ENCODE assay signal across 14 cellular contexts in genomic region chr10:103620891-103621777, GRCh38.
DNase-seq lines count a peak whose midpoint lies in the region; ATAC-seq and TF ChIP-seq lines count a peak whose summit lies in the region.
"Had no signal": no experiment of that assay in that cellular context is flagged by ENCODE, and none has a peak within 500 bp of the region (broad histone marks: within the 10 kb centered on the region; RNA-seq: fewer than 3 reads in every experiment).

No MANE protein-coding gene starts in this region.

- H3K4me1 Mint-ChIP-seq in T-helper 17 cell (peaks cover 5% of the 10 kb centered on the region), natural killer cell (no peaks in the 10 kb centered on the region)
- H3K4me1 Mint-ChIP-seq: stimulated activated naive B cell treated with anti-CD40 and anti-IgM and Interleukin-4, amounts not matched to agents 10 μg/mL and 1 μg/mL and 100 μg/mL, for 72 hours had no signal

- no peaks in the 10 kb centered on the region for H3K27me3 Mint-ChIP-seq in T-helper 17 cell
- H3K27me3 Mint-ChIP-seq in natural killer cell (ENCODE audit: low read depth in 2 of 2) = no peaks in the 10 kb centered on the region
- H3K27me3 Mint-ChIP-seq: stimulated activated naive B cell treated with anti-CD40 and anti-IgM and Interleukin-4, amounts not matched to agents 10 μg/mL and 1 μg/mL and 100 μg/mL, for 72 hours had no signal

- intact Hi-C loops in esophagus squamous epithelium (cut with DNase I) (no loop called here), natural killer cell (cut with micrococcal nuclease) (no loop called here)

- no peaks in the 10 kb centered on the region for H3K27me3 ChIP-seq in esophagus squamous epithelium
- H3K27me3 ChIP-seq: left lung, SJCRH30 had no signal

- H3K36me3 ChIP-seq in esophagus squamous epithelium = peaks cover 15 to 100% (median 45%) of the 10 kb centered on the region in 3 donors
- H3K36me3 ChIP-seq: SJCRH30 had no signal

- peak overlapping the region in 3 of 4 donors; percentile 68 to 75 (median 72) for H3K27ac ChIP-seq in esophagus squamous epithelium
- H3K27ac ChIP-seq in skin epidermis = peak overlapping the region in 14 of 21 experiments; percentile 4 to 77 (median 49)
- H3K27ac ChIP-seq: SJCRH30 had no signal

- DNase-seq in Ammon's horn (ENCODE audit: low spot score) (peak; percentile 55), T-helper 17 cell (no peak), esophagus squamous epithelium (lab: John Stamatoyannopoulos, UW) (no peak), natural killer cell (no peak), DMS53 (lab: John Stamatoyannopoulos, UW) (no peak), NCI-H2227 treated with DMSO at 0.1 percent for 48 hours (lab: John Stamatoyannopoulos, UW) (no peak)
- DNase-seq in activated naive CD4-positive, alpha-beta T cell treated with Interleukin-2 at 50 U/mL for 16 hours = no peak
- DNase-seq: activated CD8-positive, alpha-beta memory T cell treated with anti-CD3 and anti-CD28 coated beads for 24 hours; NCI-H1048; NCI-H526 treated with DMSO at 0.1 percent for 48 hours; SJCRH30; stimulated activated naive B cell treated with anti-CD40 and anti-IgM and Interleukin-4, amounts not matched to agents 10 μg/mL and 1 μg/mL and 100 μg/mL, for 72 hours had no signal

- no peaks in the 10 kb centered on the region for H3K9me3 Mint-ChIP-seq in natural killer cell
- H3K9me3 Mint-ChIP-seq: stimulated activated naive B cell treated with anti-CD40 and anti-IgM and Interleukin-4, amounts not matched to agents 10 μg/mL and 1 μg/mL and 100 μg/mL, for 72 hours had no signal

- peaks cover 14 to 84% (median 55%) of the 10 kb centered on the region in 3 donors for H3K4me1 ChIP-seq in esophagus squamous epithelium

- 84 to 88% methylated on average over 9 to 11 of the region's 15 CpGs for WGBS in esophagus squamous epithelium, 2 donors

- TF ChIP-seq POLR2A in esophagus squamous epithelium (IDR thresholded peaks at IDR 0.05) = no peak

- TF ChIP-seq CTCF in esophagus squamous epithelium (IDR thresholded peaks at IDR 0.05) = no peak
- TF ChIP-seq CTCF in natural killer cell (IDR thresholded peaks at IDR 0.05) = no peak

- peak overlapping the region; percentile 44 for H3K4me3 Mint-ChIP-seq in T-helper 17 cell
- H3K4me3 Mint-ChIP-seq in natural killer cell = no peak overlapping the region
- H3K4me3 Mint-ChIP-seq: stimulated activated naive B cell treated with anti-CD40 and anti-IgM and Interleukin-4, amounts not matched to agents 10 μg/mL and 1 μg/mL and 100 μg/mL, for 72 hours had no signal

- no peak for ATAC-seq in T-helper 17 cell
- no peak for ATAC-seq in natural killer cell
- ATAC-seq: stimulated activated naive B cell treated with anti-CD40 and anti-IgM and Interleukin-4, amounts not matched to agents 10 μg/mL and 1 μg/mL and 100 μg/mL, for 72 hours had no signal

- H3K9me3 ChIP-seq in T-helper 17 cell (ENCODE audit: control insufficient read depth, low read length, poor library complexity, severe bottlenecking) = no peaks in the 10 kb centered on the region
- no peaks in the 10 kb centered on the region for H3K9me3 ChIP-seq in esophagus squamous epithelium
- H3K9me3 ChIP-seq: left lung, SJCRH30 had no signal

- no peak overlapping the region for H3K4me3 ChIP-seq in esophagus squamous epithelium
- H3K4me3 ChIP-seq in skin epidermis = no peak overlapping the region
- H3K4me3 ChIP-seq: left lung, SJCRH30 had no signal

- H3K36me3 Mint-ChIP-seq in T-helper 17 cell (ENCODE audit: low read depth) (peaks cover 4% of the 10 kb centered on the region), natural killer cell (no peaks in the 10 kb centered on the region)

- H3K27ac Mint-ChIP-seq in T-helper 17 cell = no peak overlapping the region
- no peak overlapping the region for H3K27ac Mint-ChIP-seq in natural killer cell
- H3K27ac Mint-ChIP-seq: stimulated activated naive B cell treated with anti-CD40 and anti-IgM and Interleukin-4, amounts not matched to agents 10 μg/mL and 1 μg/mL and 100 μg/mL, for 72 hours had no signal
